ENCODE assay signal across 1 cellular context in genomic region chr2:104849618-104850097, GRCh38.
TF ChIP-seq lines count a peak whose summit lies in the region.

No MANE protein-coding gene starts in this region.

TF ChIP-seq in HEK293, 187 proteins besides CTCF, POLR2A, EP300 and RAD21 (continued from another document):
- TF ChIP-seq ZNF138 (tag by site-specific recombination; IDR thresholded peaks at IDR 0.05; ENCODE audit: borderline replicate concordance) (no peak), OVOL3 (tag by site-specific recombination; IDR thresholded peaks at IDR 0.05) (no peak), ZNF600 (tag by site-specific recombination; IDR thresholded peaks at IDR 0.05) (peak; percentile 60; the same call in 1 of the 2 replicates), ZNF398 (tag by site-specific recombination; IDR thresholded peaks at IDR 0.05) (no peak), KLF16 (tag by site-specific recombination; IDR thresholded peaks at IDR 0.05) (no peak), TCF7L2 (IDR thresholded peaks at IDR 0.05; ENCODE audit: borderline replicate concordance, low read depth, low read length) (no peak), ZNF514 (tag by site-specific recombination; IDR thresholded peaks at IDR 0.05) (no peak), ZBTB7A (tag by site-specific recombination; IDR thresholded peaks at IDR 0.05; ENCODE audit: low read depth) (no peak), ZNF223 (tag by site-specific recombination; IDR thresholded peaks at IDR 0.05) (no peak), ZNF280D (tag by site-specific recombination; IDR thresholded peaks at IDR 0.05) (no peak), ZNF24 (tag by site-specific recombination; IDR thresholded peaks at IDR 0.05) (no peak), KLF1 (tag by site-specific recombination; IDR thresholded peaks at IDR 0.05) (no peak), ZNF843 (tag by site-specific recombination; IDR thresholded peaks at IDR 0.05) (peak; percentile 49), FEZF1 (tag by site-specific recombination; IDR thresholded peaks at IDR 0.05) (peak; percentile 65), ZBTB6 (tag by site-specific recombination; IDR thresholded peaks at IDR 0.05) (no peak), OSR2 (tag by site-specific recombination; IDR thresholded peaks at IDR 0.05) (peak; percentile 53; the same call in 1 of the 2 replicates), ZNF692 (tag by site-specific recombination; IDR thresholded peaks at IDR 0.05) (no peak), EGR2 (tag by site-specific recombination; IDR thresholded peaks at IDR 0.05; ENCODE audit: low read depth) (no peak), ZBTB21 (tag by site-specific recombination; IDR thresholded peaks at IDR 0.05) (no peak), ZNF664 (tag by site-specific recombination; IDR thresholded peaks at IDR 0.05) (0 out of 2 replicates have a peak, but pooled peaks have one; percentile 19)
TF ChIP-seq in HEK293: peak in this region for 12.
